16 cellular contexts compared by ENCODE assay signal in the genomic region with DNA sequence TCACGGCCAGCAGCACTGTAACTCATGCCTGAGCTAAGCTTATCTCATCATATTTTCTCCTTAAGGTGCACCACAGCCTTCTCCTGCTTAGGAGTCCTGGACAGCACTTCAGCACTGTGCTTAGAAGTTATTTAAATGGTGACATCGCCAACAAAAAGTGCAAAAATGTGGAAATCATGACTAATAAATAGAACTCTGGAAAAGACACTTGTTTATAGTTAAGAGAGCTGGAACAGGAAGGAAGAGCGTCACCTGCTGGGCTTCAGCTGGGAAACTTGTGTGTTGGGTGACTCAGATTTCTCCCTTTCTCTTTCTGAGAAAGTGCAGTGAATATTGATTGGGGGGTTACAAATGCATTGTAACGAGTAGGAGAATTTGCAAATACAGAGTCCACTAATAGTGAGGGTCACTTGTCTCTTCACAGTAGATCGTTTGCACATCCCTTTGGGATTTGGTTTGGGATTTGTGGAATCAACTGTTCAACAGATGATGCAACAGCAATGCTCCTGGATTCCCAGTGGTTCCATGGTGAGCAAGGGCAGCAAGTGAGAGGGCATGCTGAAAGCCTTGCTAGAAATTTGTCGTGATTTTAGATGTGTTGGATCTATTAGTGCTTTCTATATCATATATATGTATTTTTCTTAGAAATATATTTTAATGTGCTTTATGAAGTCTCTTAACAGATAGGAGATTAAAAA.
DNase-seq lines count a peak whose midpoint lies in the region; ATAC-seq and TF ChIP-seq lines count a peak whose summit lies in the region.
"Had no signal": no experiment of that assay in that cellular context is flagged by ENCODE, and none has a peak within 500 bp of the region (broad histone marks: within the 10 kb centered on the region; RNA-seq: fewer than 3 reads in every experiment).

No MANE protein-coding gene starts in this region.

- no peaks in the 10 kb centered on the region for H3K9me3 ChIP-seq in ovary
- H3K9me3 ChIP-seq: SJSA1 had no signal

- peak; percentile 50; the same call in 1 of the 2 replicates for TF ChIP-seq CTCF in LNCAP (IDR thresholded peaks at IDR 0.05)
- TF ChIP-seq CTCF in choroid plexus epithelial cell (conservative IDR thresholded peaks at IDR 0.05; ENCODE audit: low read depth, low read length) = peak; percentile 65
- no peak for TF ChIP-seq CTCF in ovary (IDR thresholded peaks at IDR 0.05)
- no peak for TF ChIP-seq CTCF in coronary artery (IDR thresholded peaks at IDR 0.05)

- H3K27ac ChIP-seq in ovary = no peak overlapping the region
- no peak overlapping the region for H3K27ac ChIP-seq in coronary artery
- H3K27ac ChIP-seq: SJSA1 had no signal

- peak; percentile 51 for DNase-seq in DMS53 treated with DMSO at 0.1 percent for 48 hours (lab: John Stamatoyannopoulos, UW; ENCODE audit: unreplicated experiment)
- peak; percentile 76 for DNase-seq in choroid plexus epithelial cell (ENCODE audit: low read depth)
- no peak for DNase-seq in left lobe of liver (ENCODE audit: low spot score)
- DNase-seq in ovary = no peak
- DNase-seq in Ammon's horn (ENCODE audit: low spot score) = no peak
- DNase-seq in coronary artery (ENCODE audit: low spot score) = no peak
- DNase-seq: activated B cell treated with CpG ODN at 0.5 μM for 24 hours; CD8-positive, alpha-beta memory T cell; HFFc6; left cardiac atrium; NCI-H510A treated with DMSO at 0.1 percent for 48 hours; stimulated activated CD4-positive, alpha-beta T cell treated with anti-CD3 and anti-CD28 coated beads, Interleukin-15, amount 100 ng/mL, for 24 hours had no signal

- ATAC-seq in left lobe of liver (peak; percentile 60), HG03175 (IDR thresholded peaks at IDR 0.05; ENCODE audit: unreplicated experiment) (no peak)
- ATAC-seq: esophagus mucosa, left cardiac atrium had no signal

- H3K4me3 ChIP-seq in choroid plexus epithelial cell (ENCODE audit: low read depth, low read length) (no peak overlapping the region), ovary (no peak overlapping the region), coronary artery (no peak overlapping the region)
- H3K4me3 ChIP-seq: SJSA1 had no signal

- no peaks in the 10 kb centered on the region for H3K27me3 ChIP-seq in ovary
- H3K27me3 ChIP-seq: SJSA1 had no signal

- intact Hi-C loops in ovary (cut with DNase I) = no loop called here

- WGBS in ovary, 3 donors = 65 to 70% (median 67%) methylated on average over 6 of the region's 6 CpGs

- no peak for TF ChIP-seq POLR2A in ovary (IDR thresholded peaks at IDR 0.05)

- H3K4me1 ChIP-seq in ovary (ENCODE audit: insufficient read depth) = no peaks in the 10 kb centered on the region
- H3K4me1 ChIP-seq: SJSA1 had no signal

- TF ChIP-seq EP300 in ovary (IDR thresholded peaks at IDR 0.05) = no peak

- H3K36me3 ChIP-seq in ovary = no peaks in the 10 kb centered on the region
- H3K36me3 ChIP-seq: SJSA1 had no signal

Comparison
In these comparisons a context has a peak if more than half of its experiments do, and no peak if none do; other contexts are left out.
1. DNase-seq: peak in DMS53 treated with DMSO at 0.1 percent for 48 hours (single experiment) and choroid plexus epithelial cell (single experiment); none in left lobe of liver (single experiment), ovary (0 of 5), Ammon's horn (single experiment) and coronary artery (single experiment).
2. CTCF ChIP-seq: peak in LNCAP (single experiment) and choroid plexus epithelial cell (single experiment); none in ovary (0 of 3) and coronary artery (single experiment).